Comparison of ENCODE assay signal across 15 cellular contexts in genomic region chr11:113577356-113578163, GRCh38.
DNase-seq lines count a peak whose midpoint lies in the region; ATAC-seq and TF ChIP-seq lines count a peak whose summit lies in the region.
"Had no signal": no experiment of that assay in that cellular context is flagged by ENCODE, and none has a peak within 500 bp of the region (broad histone marks: within the 10 kb centered on the region; RNA-seq: fewer than 3 reads in every experiment).

No MANE protein-coding gene starts in this region.

- H3K23me2 ChIP-seq in H9 (ENCODE audit: insufficient read length, low read depth, low read length, poor library complexity, severe bottlenecking), result no peaks in the 10 kb centered on the region

- no peak overlapping the region for H4K5ac ChIP-seq in H9 (ENCODE audit: insufficient read length, low read depth, low read length)

- TF ChIP-seq CTCF in H9 (conservative IDR thresholded peaks at IDR 0.05), result no peak
- TF ChIP-seq CTCF in Panc1 (IDR thresholded peaks at IDR 0.05), result no peak
- no peak for TF ChIP-seq CTCF in mucosa of descending colon (IDR thresholded peaks at IDR 0.05)
- TF ChIP-seq CTCF in adrenal gland (IDR thresholded peaks at IDR 0.05), result no peak

- no peaks in the 10 kb centered on the region for H3K79me2 ChIP-seq in H9 (ENCODE audit: insufficient read depth, low read length)
- H3K79me2 ChIP-seq: parathyroid adenoma had no signal

- no peak overlapping the region for H3T11ph ChIP-seq in H9 (ENCODE audit: low read length)

- no peak overlapping the region for H4K91ac ChIP-seq in H9 (ENCODE audit: insufficient read length, low read depth, low read length)

- intact Hi-C loops in Panc1 (cut with micrococcal nuclease; ENCODE audit: unreplicated experiment), result no loop called here
- intact Hi-C loops in mucosa of descending colon (cut with DNase I, micrococcal nuclease), result no loop called here
- intact Hi-C loops in adrenal gland (cut with DNase I), result no loop called here

- no peaks in the 10 kb centered on the region for H3K36me3 ChIP-seq in Panc1 (ENCODE audit: control insufficient read depth, insufficient read depth, low read length)
- H3K36me3 ChIP-seq in mucosa of descending colon (ENCODE audit: low read depth), result no peaks in the 10 kb centered on the region
- H3K36me3 ChIP-seq in adrenal gland (replicated peaks in 1 of 2), result no peaks in the 10 kb centered on the region
- H3K36me3 ChIP-seq: lower lobe of right lung, suprapubic skin had no signal

- H4K20me1 ChIP-seq in H9 (ENCODE audit: control insufficient read depth, insufficient read depth, insufficient read length), result no peaks in the 10 kb centered on the region

- peaks cover 29 to 33% of the 10 kb centered on the region in 2 experiments for H3K4me1 Mint-ChIP-seq in H9

- WGBS in H9 (ENCODE audit: extremely low coverage, insufficient read length, low lambda C conversion rate), result no CpG with 5 or more reads among the region's 7 CpGs
- 59 to 65% (median 61%) methylated on average over 7 of the region's 7 CpGs for WGBS in adrenal gland, 4 donors

- H3K4me3 ChIP-seq in Panc1 (ENCODE audit: low read depth in 2 of 2, low read length in 2 of 2) (no peak overlapping the region), mucosa of descending colon (no peak overlapping the region), adrenal gland (no peak overlapping the region)
- H3K4me3 ChIP-seq: lower lobe of right lung, suprapubic skin had no signal

- no peak overlapping the region for H3K4ac ChIP-seq in H9 (ENCODE audit: low read depth, low read length)

- H3K56ac ChIP-seq in H9 (ENCODE audit: insufficient read length, low read depth, low read length), result no peak overlapping the region

- no peak overlapping the region; a peak in 2 of 5 replicates for H3K4me3 Mint-ChIP-seq in H9

- TF ChIP-seq POLR2A in adrenal gland (IDR thresholded peaks at IDR 0.05), result no peak

- no peak overlapping the region for H2BK15ac ChIP-seq in H9 (ENCODE audit: low read depth, low read length)

- H3K27me3 ChIP-seq in H9 (ENCODE audit: insufficient read depth, low read length) (no peaks in the 10 kb centered on the region), Panc1 (ENCODE audit: control insufficient read depth, insufficient read depth, low read length) (no peaks in the 10 kb centered on the region), adrenal gland (no peaks in the 10 kb centered on the region)
- H3K27me3 ChIP-seq: suprapubic skin had no signal

- H3K27ac Mint-ChIP-seq in H9, result peak overlapping the region; percentile 17 to 94 (median 86); a peak in 5 of 7 replicates
- H3K27ac Mint-ChIP-seq: activated naive CD4-positive, alpha-beta T cell treated with anti-CD3 and anti-CD28 coated beads, Interleukin-2, amount 50 U/mL, for 72 hours had no signal

- H2BK12ac ChIP-seq in H9 (ENCODE audit: insufficient read length, low read depth, low read length), result no peak overlapping the region

- no peak overlapping the region for H3K23ac ChIP-seq in H9 (ENCODE audit: insufficient read length, low read depth, low read length)

- BruUV-seq in Panc1 (replicated peaks; lab: Mats Ljungman, UMichigan), result no TSS peak

- in situ Hi-C loops in Panc1 (cut with HindIII; ENCODE audit: low pct_unique_long_range_greater_than_20kb, low sequenced_read_pairs), result no loop called here

- H3K9me3 ChIP-seq in H9 (ENCODE audit: control insufficient read depth, low read depth, low read length) (no peaks in the 10 kb centered on the region), Panc1 (ENCODE audit: control insufficient read depth, insufficient read depth, low read depth, low read length) (no peaks in the 10 kb centered on the region), mucosa of descending colon (no peaks in the 10 kb centered on the region), adrenal gland (replicated peaks in 1 of 3) (no peaks in the 10 kb centered on the region)
- H3K9me3 ChIP-seq: lower lobe of right lung, suprapubic skin had no signal

- ATAC-seq in Panc1 (0 out of 2 replicates have a peak, but pooled peaks have one; percentile 10), mucosa of descending colon (peak; percentile 17), GM18511 (IDR thresholded peaks at IDR 0.05; ENCODE audit: unreplicated experiment) (no peak)
- ATAC-seq: activated CD4-positive, CD25-positive, alpha-beta regulatory T cell treated with anti-CD3 and anti-CD28 coated beads, Interleukin-2, amount 50 U/mL, for 24 hours had no signal

- no peaks in the 10 kb centered on the region for H3K36me3 Mint-ChIP-seq in H9 (ENCODE audit: insufficient read depth in 1 of 3, low read depth in 3 of 3)
- H3K36me3 Mint-ChIP-seq: activated naive CD4-positive, alpha-beta T cell treated with anti-CD3 and anti-CD28 coated beads, Interleukin-2, amount 50 U/mL, for 72 hours had no signal

- no peak overlapping the region for H2AK5ac ChIP-seq in H9 (ENCODE audit: insufficient read length, low read length)

- no peak overlapping the region for H2BK5ac ChIP-seq in H9 (ENCODE audit: insufficient read length, low read length)

- H2AFZ ChIP-seq in H9 (ENCODE audit: low read length), result no peak overlapping the region
- H2AFZ ChIP-seq: parathyroid adenoma had no signal

- DNase-seq in H9, result peak; percentile 52
- DNase-seq in NCI-H146 (lab: John Stamatoyannopoulos, UW), result peak; percentile 86
- DNase-seq in Panc1 (ENCODE audit: low read depth, low spot score), result no peak
- DNase-seq in mucosa of descending colon, result no peak
- DNase-seq in adrenal gland, result no peak
- no peak for DNase-seq in SHP77 treated with DMSO at 0.1 percent for 48 hours (lab: John Stamatoyannopoulos, UW)
- DNase-seq in activated CD8-positive, alpha-beta memory T cell treated with anti-CD3 and anti-CD28 coated beads, Interleukin-2, amount 50 U/mL, for 48 hours, result no peak
- DNase-seq: lower lobe of right lung; Right ventricle myocardium superior; stimulated activated CD4-positive, alpha-beta T cell treated with anti-CD3 and anti-CD28 coated beads, Interleukin-4, amount 100 ng/mL, for 1 hour had no signal

- peaks cover 6% of the 10 kb centered on the region; the same call in 1 of the 2 replicates for H3K4me1 ChIP-seq in H9 (ENCODE audit: insufficient read depth, low read length)
- H3K4me1 ChIP-seq in Panc1 (ENCODE audit: control insufficient read depth, insufficient read depth, low read length), result no peaks in the 10 kb centered on the region
- H3K4me1 ChIP-seq in mucosa of descending colon (ENCODE audit: low read depth), result no peaks in the 10 kb centered on the region
- no peaks in the 10 kb centered on the region for H3K4me1 ChIP-seq in adrenal gland (replicated peaks in 1 of 2)
- H3K4me1 ChIP-seq: lower lobe of right lung had no signal

- H3K27ac ChIP-seq in H9 (ENCODE audit: insufficient read length, low read depth, low read length) (no peak overlapping the region), Panc1 (ENCODE audit: low read length) (no peak overlapping the region), adrenal gland (no peak overlapping the region)
- H3K27ac ChIP-seq: lower lobe of right lung, parathyroid adenoma, suprapubic skin had no signal

- CTCF ChIA-PET in Panc1 (lab: Charles Lee), result no interaction called here

- POLR2A ChIA-PET in Panc1 (lab: Charles Lee), result no interaction called here

- H3K79me1 ChIP-seq in H9 (ENCODE audit: insufficient read depth, low read depth, low read length, poor library complexity, severe bottlenecking), result no peaks in the 10 kb centered on the region

- peaks cover 19% of the 10 kb centered on the region for H3K27me3 Mint-ChIP-seq in H9 (ENCODE audit: low read depth)

- H3K18ac ChIP-seq in H9 (ENCODE audit: insufficient read length, low read depth, low read length), result no peak overlapping the region

- no peak overlapping the region for H2BK20ac ChIP-seq in H9 (ENCODE audit: low read depth, low read length, poor library complexity, severe bottlenecking)

- no peaks in the 10 kb centered on the region; a peak in 1 of 5 replicates for H3K9me3 Mint-ChIP-seq in H9

- H3K4me2 ChIP-seq in H9 (ENCODE audit: insufficient read depth, insufficient read length, low read length), result no peak overlapping the region

- no peak overlapping the region for H4K8ac ChIP-seq in H9 (replicated peaks; ENCODE audit: insufficient read length, low read depth, low read length)

- no peak overlapping the region for H3K14ac ChIP-seq in H9 (ENCODE audit: insufficient read depth, low read length)

- H3K9ac ChIP-seq in H9 (ENCODE audit: extremely low read depth, insufficient read length, low read length), result no peak overlapping the region
- H3K9ac ChIP-seq: parathyroid adenoma had no signal

- no peak overlapping the region for H2BK120ac ChIP-seq in H9 (ENCODE audit: low read depth, low read length, poor library complexity, severe bottlenecking)

Comparison
In these comparisons a context has a peak if more than half of its experiments do, and no peak if none do; other contexts are left out.
1. DNase-seq: peak in H9 (single experiment) and NCI-H146 (single experiment); none in Panc1 (single experiment), mucosa of descending colon (0 of 3), adrenal gland (0 of 7), SHP77 treated with DMSO at 0.1 percent for 48 hours (single experiment) and activated CD8-positive, alpha-beta memory T cell treated with anti-CD3 and anti-CD28 coated beads, Interleukin-2, amount 50 U/mL, for 48 hours (single experiment).